8 cellular contexts compared by ENCODE assay signal in the genomic region with DNA sequence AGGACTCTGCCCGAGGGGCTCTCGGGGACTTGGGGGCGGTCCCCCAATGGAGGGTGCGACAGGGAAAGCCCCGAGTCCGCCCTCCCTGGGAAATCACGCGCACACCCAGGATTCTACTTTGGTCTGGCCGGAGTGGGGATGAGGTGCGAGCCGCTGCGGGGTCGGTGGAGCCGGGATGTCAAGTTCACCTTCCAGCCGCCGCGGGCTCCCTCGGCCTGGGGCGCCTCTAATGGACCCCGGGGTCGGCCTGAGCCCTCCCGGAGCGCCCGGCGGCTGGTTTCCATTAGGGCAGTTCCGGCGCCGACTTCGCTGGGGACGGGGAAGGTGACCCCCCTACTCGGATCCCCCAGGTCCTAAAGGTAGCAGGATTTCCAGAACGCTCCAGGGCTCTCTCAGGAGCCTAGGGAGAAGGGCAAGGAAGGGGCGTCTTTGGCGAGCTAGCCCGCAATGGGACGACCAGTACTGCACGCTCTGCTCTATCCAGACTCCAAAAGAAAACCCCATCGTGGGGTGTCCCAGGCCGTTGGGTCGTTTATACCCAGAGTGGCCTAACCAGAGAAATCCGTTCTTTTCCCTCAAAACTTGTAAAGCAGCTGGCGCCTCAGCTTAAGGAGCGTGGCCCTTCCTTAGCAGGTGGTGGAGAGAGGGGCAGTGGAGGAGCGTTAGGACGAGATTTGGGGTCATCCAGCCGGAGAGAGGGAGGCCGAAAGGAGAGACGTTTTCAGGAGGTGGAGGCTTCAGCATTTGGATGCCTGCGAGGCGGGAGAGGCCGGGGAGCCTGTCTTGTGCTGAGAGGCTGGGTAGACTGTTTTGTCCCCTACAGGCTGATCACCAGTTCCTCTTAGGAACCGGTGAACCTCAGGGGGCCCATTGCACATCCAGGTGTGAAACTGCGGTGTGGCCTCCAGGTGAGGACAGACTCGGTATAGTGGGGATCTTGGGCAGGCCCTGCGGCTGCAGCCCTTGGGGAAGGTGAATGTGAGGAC. TPM values are rescaled to one million over a fixed set of nuclear protein-coding genes. Genes with fewer than 3 reads are reported as not detected.
A peak's percentile ranks its signal among the peaks of the same experiment; 100 is the strongest.
DNase-seq lines count a peak whose midpoint lies in the region; ATAC-seq lines count a peak whose summit lies in the region.
"Had no signal": no experiment of that assay in that cellular context is flagged by ENCODE, and none has a peak within 500 bp of the region (broad histone marks: within the 10 kb centered on the region; RNA-seq: fewer than 3 reads in every experiment).

No MANE protein-coding gene starts in this region.

- no peaks in the 10 kb centered on the region for H3K9me3 ChIP-seq in HUES64 (ENCODE audit: insufficient read depth, low read depth, low read length)
- H3K9me3 ChIP-seq in adipocyte (ENCODE audit: control insufficient read depth, low read length): no peaks in the 10 kb centered on the region
- no peaks in the 10 kb centered on the region for H3K9me3 ChIP-seq in iPS-20b (ENCODE audit: insufficient read depth, low read depth, low read length)

- no peaks in the 10 kb centered on the region; the same call in 1 of the 2 replicates for H3K36me3 ChIP-seq in HUES64 (ENCODE audit: insufficient read depth, low read length)
- no peaks in the 10 kb centered on the region for H3K36me3 ChIP-seq in adipocyte (ENCODE audit: control insufficient read depth, insufficient read depth, low read length, severe bottlenecking)
- H3K36me3 ChIP-seq in iPS-20b (ENCODE audit: insufficient read depth, low read depth, low read length): peaks cover 7% of the 10 kb centered on the region; the same call in 1 of the 2 replicates

- H3K9ac ChIP-seq in HUES64 (ENCODE audit: low read depth, low read length): peak overlapping the region; percentile 80
- peak overlapping the region; percentile 20 for H3K9ac ChIP-seq in adipocyte (ENCODE audit: low read length)
- H3K9ac ChIP-seq in iPS-20b (ENCODE audit: low read depth, low read length): peak overlapping the region; percentile 87

- H3K4me1 ChIP-seq in HUES64 (ENCODE audit: insufficient read depth, low read length): peaks cover 12% of the 10 kb centered on the region
- peaks cover 2% of the 10 kb centered on the region for H3K4me1 ChIP-seq in adipocyte (ENCODE audit: control insufficient read depth, insufficient read depth, low read length)
- peaks cover 9% of the 10 kb centered on the region; the same call in 1 of the 2 replicates for H3K4me1 ChIP-seq in iPS-20b (ENCODE audit: insufficient read depth, low read length)

- 15% methylated on average over 55 of the region's 55 CpGs for WGBS in HUES64

- H3K27ac ChIP-seq in HUES64 (ENCODE audit: low read depth, low read length) (peak overlapping the region; percentile 46; the same call in 1 of the 2 replicates), iPS-20b (ENCODE audit: low read length) (no peak overlapping the region), skin epidermis (peak overlapping the region in 6 of 21 experiments; percentile 42 to 83 (median 73))

- peak; percentile 27 for DNase-seq in adipocyte (ENCODE audit: low read depth)
- no peak for DNase-seq in occipital lobe (lab: John Stamatoyannopoulos, UW)
- no peak for DNase-seq in SIG-M5 treated with dmso at 0.1 percent for 504 hours (lab: John Stamatoyannopoulos, UW; ENCODE audit: unreplicated experiment)

- peak overlapping the region; percentile 97 for H3K4me3 ChIP-seq in HUES64 (ENCODE audit: low read length)
- peak overlapping the region; percentile 67 for H3K4me3 ChIP-seq in adipocyte (ENCODE audit: low read length)
- peak overlapping the region; percentile 88 for H3K4me3 ChIP-seq in iPS-20b (ENCODE audit: low read length)
- H3K4me3 ChIP-seq in skin epidermis: peak overlapping the region in 6 of 7 experiments; percentile 6 to 39 (median 26)

- ATAC-seq in HG02870 (IDR thresholded peaks at IDR 0.05; ENCODE audit: unreplicated experiment): no peak

- H3K27me3 ChIP-seq in HUES64 (ENCODE audit: insufficient read depth, low read length): peaks cover 65% of the 10 kb centered on the region
- H3K27me3 ChIP-seq in adipocyte (replicated peaks; ENCODE audit: control insufficient read depth, insufficient read depth, low read length): peaks cover 30% of the 10 kb centered on the region
- peaks cover 48% of the 10 kb centered on the region for H3K27me3 ChIP-seq in iPS-20b (ENCODE audit: insufficient read depth, low read length)

RNA-seq across cellular contexts. Expression of gene WDR86, which starts 0.9 kb away (rescaled TPM):
- 8.7 TPM for polyA plus RNA-seq in HUES64 (2013, experiment 1 of 2)
- 10.9 TPM for polyA plus RNA-seq in HUES64 (2013, experiment 2 of 2)
- total RNA-seq in occipital lobe: 50.2 TPM
- total RNA-seq: pulmonary artery endothelial cell had no signal

RNA-seq across cellular contexts. Expression of gene CRYGN, which starts 29.2 kb away (rescaled TPM):
- polyA plus RNA-seq in HUES64 (2013, experiment 1 of 2): 0.40 TPM
- 1.1 TPM for polyA plus RNA-seq in HUES64 (2013, experiment 2 of 2)
- not detected for total RNA-seq in occipital lobe
- total RNA-seq: pulmonary artery endothelial cell had no signal

Comparison
In these comparisons a context has a peak if more than half of its experiments do, and no peak if none do; other contexts are left out.
1. H3K4me3 ChIP-seq: peak in every context shown above with its lines; median percentile 97 in HUES64; 88 in iPS-20b; 67 in adipocyte; 26 in skin epidermis.
2. H3K9ac ChIP-seq: peak in every context shown above with its lines; median percentile 87 in iPS-20b; 80 in HUES64; 20 in adipocyte.